Comparison of ENCODE assay signal across 7 cellular contexts in genomic region chr1:28885982-28886730, GRCh38. TPM values are rescaled to one million over a fixed set of nuclear protein-coding genes. Genes with fewer than 3 reads are reported as not detected.
DNase-seq lines count a peak whose midpoint lies in the region; ATAC-seq and TF ChIP-seq lines count a peak whose summit lies in the region.

No MANE protein-coding gene starts in this region.

- H3K27me3 ChIP-seq in GM23248 (replicated peaks; ENCODE audit: insufficient read depth): no peaks in the 10 kb centered on the region
- no peaks in the 10 kb centered on the region for H3K27me3 ChIP-seq in PC-3 (ENCODE audit: low read length)
- no peaks in the 10 kb centered on the region for H3K27me3 ChIP-seq in esophagus squamous epithelium
- no peaks in the 10 kb centered on the region for H3K27me3 ChIP-seq in sigmoid colon

- 63 to 64% methylated on average over 17 of the region's 17 CpGs for WGBS in GM23248 (ENCODE audit: low coverage in 1 of 2, low lambda C conversion rate in 2 of 2, missing lambda C conversion rate in 2 of 2), 2 experiments
- 49 to 61% methylated on average over 17 of the region's 17 CpGs for WGBS in esophagus squamous epithelium, 2 donors
- 51 to 57% methylated on average over 17 of the region's 17 CpGs for WGBS in sigmoid colon, 2 donors

- POLR2A ChIA-PET in PC-3 (lab: Charles Lee; ENCODE audit: unreplicated experiment): interaction anchor here (0.5 kb wide), 1 partner anchor 150 kb away, joined by 3 read pairs; no protein-coding TSS in a partner anchor

- H2AFZ ChIP-seq in GM23248: peak overlapping the region; percentile 87
- H2AFZ ChIP-seq in PC-3 (ENCODE audit: low read length): peak overlapping the region; percentile 96

- H3K4me1 ChIP-seq in GM23248 (ENCODE audit: insufficient read depth) (peaks cover 5% of the 10 kb centered on the region; the same call in 1 of the 2 replicates), PC-3 (ENCODE audit: insufficient read depth, low read length) (peaks cover 20% of the 10 kb centered on the region), esophagus squamous epithelium (peaks cover 23 to 78% (median 38%) of the 10 kb centered on the region in 3 donors), sigmoid colon (peaks cover 0 to 54% (median 42%) of the 10 kb centered on the region in 4 donors)

- intact Hi-C loops in PC-3 (cut with micrococcal nuclease): loop anchor here (5.0 to 10.0 kb wide), 2 partner anchors 259 to 1821 kb away; no protein-coding TSS in a partner anchor
- intact Hi-C loops in esophagus squamous epithelium (cut with DNase I): no loop called here
- intact Hi-C loops in sigmoid colon (cut with DNase I): loop anchor here (2.0 to 5.0 kb wide), 5 partner anchors 29 to 1821 kb away; partner anchors contain the start of genes EPB41 and SRSF4

- no peak overlapping the region for H3K27ac ChIP-seq in GM23248
- no peak overlapping the region for H3K27ac ChIP-seq in PC-3 (ENCODE audit: low read length)
- H3K27ac ChIP-seq in esophagus squamous epithelium: peak overlapping the region; percentile 80 to 93 (median 90)
- peak overlapping the region; percentile 77 to 82 (median 81) for H3K27ac ChIP-seq in sigmoid colon

- peaks cover 9% of the 10 kb centered on the region for H3F3A ChIP-seq in GM23248 (ENCODE audit: insufficient read depth)
- H3F3A ChIP-seq in PC-3 (ENCODE audit: low read length, unreplicated experiment): no peaks in the 10 kb centered on the region

- H3K79me2 ChIP-seq in GM23248 (ENCODE audit: insufficient read depth) (no peaks in the 10 kb centered on the region), PC-3 (ENCODE audit: low read length) (peaks cover 11% of the 10 kb centered on the region)

- H3K9me3 ChIP-seq in GM23248 (ENCODE audit: low read depth) (no peaks in the 10 kb centered on the region), PC-3 (ENCODE audit: low read length) (no peaks in the 10 kb centered on the region), esophagus squamous epithelium (no peaks in the 10 kb centered on the region), sigmoid colon (no peaks in the 10 kb centered on the region)

- CTCF ChIA-PET in PC-3 (lab: Charles Lee): no interaction called here

- H3K36me3 ChIP-seq in GM23248 (ENCODE audit: low read depth): no peaks in the 10 kb centered on the region
- H3K36me3 ChIP-seq in PC-3 (ENCODE audit: low read depth, low read length): no peaks in the 10 kb centered on the region
- no peaks in the 10 kb centered on the region for H3K36me3 ChIP-seq in esophagus squamous epithelium
- H3K36me3 ChIP-seq in sigmoid colon: no peaks in the 10 kb centered on the region

- TF ChIP-seq POLR2A in esophagus squamous epithelium (IDR thresholded peaks at IDR 0.05): no peak
- no peak for TF ChIP-seq POLR2A in sigmoid colon (IDR thresholded peaks at IDR 0.05)

- DNase-seq in GM23248 (peak; percentile 7), PC-3 (no peak), esophagus squamous epithelium (lab: John Stamatoyannopoulos, UW) (no peak), sigmoid colon (no peak), iPS-NIHi7 (ENCODE audit: extremely low spot score) (no peak), RKO (ENCODE audit: low spot score) (no peak), NCI-H1105 (lab: John Stamatoyannopoulos, UW) (no peak)

- peak overlapping the region; percentile 76; the same call in 1 of the 2 replicates for H3K4me3 ChIP-seq in GM23248
- H3K4me3 ChIP-seq in PC-3 (ENCODE audit: low read length): peak overlapping the region; percentile 93
- peak overlapping the region in 3 of 4 donors; percentile 83 to 95 (median 83) for H3K4me3 ChIP-seq in esophagus squamous epithelium
- H3K4me3 ChIP-seq in sigmoid colon: peak overlapping the region in 2 of 4 donors; percentile 85 to 94

- no peak for TF ChIP-seq EP300 in sigmoid colon (IDR thresholded peaks at IDR 0.05)

- no peaks in the 10 kb centered on the region for H4K20me1 ChIP-seq in GM23248 (ENCODE audit: insufficient read depth)
- no peaks in the 10 kb centered on the region for H4K20me1 ChIP-seq in PC-3 (ENCODE audit: low read length)

- no peak overlapping the region; the same call in 1 of the 2 replicates for H3K9ac ChIP-seq in GM23248
- H3K9ac ChIP-seq in PC-3 (ENCODE audit: low read length): no peak overlapping the region

- TF ChIP-seq CTCF in PC-3 (conservative IDR thresholded peaks at IDR 0.05; ENCODE audit: low read depth, low read length) (no peak), esophagus squamous epithelium (IDR thresholded peaks at IDR 0.05) (no peak), sigmoid colon (IDR thresholded peaks at IDR 0.05) (no peak)

- no TSS peak for BruUV-seq in PC-3 (replicated peaks; lab: Mats Ljungman, UMichigan)

- in situ Hi-C loops in GM23248 (cut with MboI): loop anchor here (5.0 to 10.0 kb wide), 2 partner anchors 146 to 309 kb away; no protein-coding TSS in a partner anchor

- H3K4me2 ChIP-seq in GM23248 (ENCODE audit: unreplicated experiment) (peak overlapping the region; percentile 82), PC-3 (ENCODE audit: low read length) (peak overlapping the region; percentile 97)

- H3K9me2 ChIP-seq in GM23248 (ENCODE audit: insufficient read depth) (no peaks in the 10 kb centered on the region), PC-3 (replicated peaks; ENCODE audit: low read length) (no peaks in the 10 kb centered on the region)

- ATAC-seq in PC-3: no peak

RNA-seq across cellular contexts. Expression of gene EPB41, which starts 28.2 kb away (rescaled TPM):
- 1.5 and 2.7 TPM in 2 replicates for total RNA-seq in GM23248 (2014; rRNA removed; shearing (Covaris generic))
- polyA plus RNA-seq in GM23248 (2016; fragmentation: Nextera tagmentation; extraction: Ambion mirVana) (0.89 and 0.91 TPM in 2 replicates), sigmoid colon (10 to 100 TPM; 13.2 to 35.1 (median 23.1) TPM)
- total RNA-seq in PC-3 (2014; rRNA removed) (41.5 and 44.9 TPM in 2 replicates), esophagus squamous epithelium (10 to 100 TPM; 28.5 to 43.9 (median 41.8) TPM), sigmoid colon (10 to 100 TPM; 23.2 to 33.4 (median 27.4) TPM)

Comparison
In these comparisons a context has a peak if more than half of its experiments do, and no peak if none do; other contexts are left out.
1. H3K27ac ChIP-seq: peak in esophagus squamous epithelium (4 of 4) and sigmoid colon (4 of 4); none in GM23248 (single experiment) and PC-3 (single experiment).